8 cellular contexts compared by ENCODE assay signal in genomic region chr4:75723802-75724065, GRCh38.
DNase-seq lines count a peak whose midpoint lies in the region; ATAC-seq lines count a peak whose summit lies in the region.

No MANE protein-coding gene starts in this region.

- peak overlapping the region; percentile 89; the same call in 1 of the 2 replicates for H3K27ac ChIP-seq in HUES6 (ENCODE audit: low read depth, low read length)

- DNase-seq in stimulated activated naive CD8-positive, alpha-beta T cell treated with anti-CD3 and anti-CD28 coated beads, Interleukin-15, amount 100 ng/mL, for 72 hours, result no peak
- DNase-seq in NCI-H146 (lab: John Stamatoyannopoulos, UW), result no peak
- DNase-seq in SW 1271 (lab: John Stamatoyannopoulos, UW), result no peak
- DNase-seq in stimulated activated CD4-positive, alpha-beta T cell treated with anti-CD3 and anti-CD28 coated beads, Interleukin-4, amount 100 ng/mL, for 4 hours, result no peak

- no peaks in the 10 kb centered on the region for H3K9me3 Mint-ChIP-seq in activated naive CD8-positive, alpha-beta T cell (ENCODE audit: low read depth)
- no peaks in the 10 kb centered on the region for H3K9me3 Mint-ChIP-seq in stimulated activated naive CD8-positive, alpha-beta T cell treated with anti-CD3 and anti-CD28 coated beads, Interleukin-15, amount 100 ng/mL, for 72 hours

- H3K9me3 ChIP-seq in HUES6 (ENCODE audit: control insufficient read depth, insufficient read depth, low read depth, low read length), result no peaks in the 10 kb centered on the region
- no peaks in the 10 kb centered on the region for H3K9me3 ChIP-seq in iPS-18c (ENCODE audit: control insufficient read depth, insufficient read depth, low read length)

- peaks cover 23% of the 10 kb centered on the region for H3K4me1 ChIP-seq in HUES6 (ENCODE audit: control insufficient read depth, insufficient read depth, low read length)

- peaks cover 54% of the 10 kb centered on the region for H3K4me1 Mint-ChIP-seq in activated naive CD8-positive, alpha-beta T cell (ENCODE audit: low read depth)
- peaks cover 48% of the 10 kb centered on the region for H3K4me1 Mint-ChIP-seq in stimulated activated naive CD8-positive, alpha-beta T cell treated with anti-CD3 and anti-CD28 coated beads, Interleukin-15, amount 100 ng/mL, for 72 hours

- peak overlapping the region; percentile 93 for H3K4me3 ChIP-seq in HUES6 (ENCODE audit: low read depth, low read length)
- peak overlapping the region; percentile 98 for H3K4me3 ChIP-seq in iPS-18c (ENCODE audit: insufficient read depth, low read depth, low read length)

- H3K9ac ChIP-seq in HUES6 (ENCODE audit: low read length), result peak overlapping the region; percentile 93

- peak overlapping the region; percentile 99 for H3K4me3 Mint-ChIP-seq in activated naive CD8-positive, alpha-beta T cell
- peak overlapping the region; percentile 99 for H3K4me3 Mint-ChIP-seq in stimulated activated naive CD8-positive, alpha-beta T cell treated with anti-CD3 and anti-CD28 coated beads, Interleukin-15, amount 100 ng/mL, for 72 hours

- 0 out of 2 replicates have a peak, but pooled peaks cover 1% of the 10 kb centered on the region for H3K36me3 ChIP-seq in HUES6 (ENCODE audit: control insufficient read depth, insufficient read depth, low read length)

- no peaks in the 10 kb centered on the region for H3K27me3 Mint-ChIP-seq in activated naive CD8-positive, alpha-beta T cell
- no peaks in the 10 kb centered on the region for H3K27me3 Mint-ChIP-seq in stimulated activated naive CD8-positive, alpha-beta T cell treated with anti-CD3 and anti-CD28 coated beads, Interleukin-15, amount 100 ng/mL, for 72 hours

- H3K36me3 Mint-ChIP-seq in activated naive CD8-positive, alpha-beta T cell, result no peaks in the 10 kb centered on the region

- H3K27ac Mint-ChIP-seq in activated naive CD8-positive, alpha-beta T cell, result peak overlapping the region; percentile 98
- H3K27ac Mint-ChIP-seq in stimulated activated naive CD8-positive, alpha-beta T cell treated with anti-CD3 and anti-CD28 coated beads, Interleukin-15, amount 100 ng/mL, for 72 hours, result peak overlapping the region; percentile 99 to 100

- H3K27me3 ChIP-seq in HUES6 (ENCODE audit: control insufficient read depth, insufficient read depth, low read length), result no peaks in the 10 kb centered on the region

- no peak for ATAC-seq in stimulated activated naive CD8-positive, alpha-beta T cell treated with anti-CD3 and anti-CD28 coated beads, Interleukin-15, amount 100 ng/mL, for 72 hours
- ATAC-seq in HG03025 (IDR thresholded peaks at IDR 0.05; ENCODE audit: low FRiP score, unreplicated experiment), result no peak
